In genomic region chr10:11638055-11638698, GRCh38 we compare ENCODE assay signal across 13 cellular contexts. TPM values are rescaled to one million over a fixed set of nuclear protein-coding genes. Genes with fewer than 3 reads are reported as not detected.
DNase-seq lines count a peak whose midpoint lies in the region; ATAC-seq and TF ChIP-seq lines count a peak whose summit lies in the region.
"Had no signal": no experiment of that assay in that cellular context is flagged by ENCODE, and none has a peak within 500 bp of the region (broad histone marks: within the 10 kb centered on the region; RNA-seq: fewer than 3 reads in every experiment).

No MANE protein-coding gene starts in this region.

- peak overlapping the region; percentile 56 for H3K4me3 ChIP-seq in OCI-LY3 (ENCODE audit: low read length)
- H3K4me3 ChIP-seq: breast epithelium, vagina had no signal

- no peaks in the 10 kb centered on the region for H3K36me3 Mint-ChIP-seq in osteocyte (ENCODE audit: unreplicated experiment)
- H3K36me3 Mint-ChIP-seq in activated naive CD8-positive, alpha-beta T cell treated with anti-CD3 and anti-CD28 coated beads for 36 hours: no peaks in the 10 kb centered on the region

- H3K9me3 ChIP-seq in OCI-LY3 (ENCODE audit: insufficient read depth, low read length): no peaks in the 10 kb centered on the region
- H3K9me3 ChIP-seq: breast epithelium, vagina had no signal

- no peak overlapping the region for H3K27ac Mint-ChIP-seq in osteocyte (ENCODE audit: unreplicated experiment)
- no peak overlapping the region for H3K27ac Mint-ChIP-seq in activated naive CD8-positive, alpha-beta T cell treated with anti-CD3 and anti-CD28 coated beads for 36 hours
- H3K27ac Mint-ChIP-seq: activated naive CD4-positive, alpha-beta T cell treated with anti-CD3 and anti-CD28 coated beads for 36 hours had no signal

- H3K4me3 Mint-ChIP-seq in osteocyte (ENCODE audit: unreplicated experiment): no peak overlapping the region
- no peak overlapping the region for H3K4me3 Mint-ChIP-seq in activated naive CD8-positive, alpha-beta T cell treated with anti-CD3 and anti-CD28 coated beads for 36 hours
- H3K4me3 Mint-ChIP-seq: activated naive CD4-positive, alpha-beta T cell treated with anti-CD3 and anti-CD28 coated beads for 36 hours had no signal

- H4K20me1 ChIP-seq in OCI-LY3 (ENCODE audit: insufficient read depth, low read length): no peaks in the 10 kb centered on the region

- H3K27me3 ChIP-seq in OCI-LY3 (ENCODE audit: low read depth, low read length): peaks cover 14% of the 10 kb centered on the region
- H3K27me3 ChIP-seq: breast epithelium, vagina had no signal

- TF ChIP-seq CTCF in GM10266 (IDR thresholded peaks at IDR 0.05; ENCODE audit: control insufficient read depth, insufficient read depth, low read depth, missing control alignments) (no peak), OCI-LY3 (IDR thresholded peaks at IDR 0.05; ENCODE audit: low read depth, low read length) (no peak), osteocyte (IDR thresholded peaks at IDR 0.05) (no peak)

- H3K27me3 Mint-ChIP-seq in osteocyte (ENCODE audit: unreplicated experiment): peaks cover 46% of the 10 kb centered on the region
- peaks cover 5% of the 10 kb centered on the region for H3K27me3 Mint-ChIP-seq in activated naive CD8-positive, alpha-beta T cell treated with anti-CD3 and anti-CD28 coated beads for 36 hours

- H3K36me3 ChIP-seq in OCI-LY3 (replicated peaks; ENCODE audit: low read depth, low read length): no peaks in the 10 kb centered on the region
- H3K36me3 ChIP-seq: breast epithelium, vagina had no signal

- H3K4me2 ChIP-seq in OCI-LY3 (ENCODE audit: low read length): peak overlapping the region; percentile 75

- H3K4me1 Mint-ChIP-seq in osteocyte (ENCODE audit: unreplicated experiment): no peaks in the 10 kb centered on the region
- peaks cover 2% of the 10 kb centered on the region for H3K4me1 Mint-ChIP-seq in activated naive CD8-positive, alpha-beta T cell treated with anti-CD3 and anti-CD28 coated beads for 36 hours

- H3K4me1 ChIP-seq in OCI-LY3 (ENCODE audit: low read length): peaks cover 17% of the 10 kb centered on the region
- H3K4me1 ChIP-seq: breast epithelium, vagina had no signal

- ATAC-seq in GM19328 (IDR thresholded peaks at IDR 0.05; ENCODE audit: unreplicated experiment): peak; percentile 94
- ATAC-seq in HG02870 (IDR thresholded peaks at IDR 0.05; ENCODE audit: unreplicated experiment): peak; percentile 55

- in situ Hi-C loops in ACHN (cut with HindIII; ENCODE audit: low pct_ligation_motif_present, low pct_unique_long_range_greater_than_20kb, low sequenced_read_pairs): no loop called here

- peak overlapping the region; percentile 45; the same call in 1 of the 2 replicates for H2AFZ ChIP-seq in OCI-LY3 (ENCODE audit: low read depth, low read length)

- DNase-seq in GM10266 (ENCODE audit: extremely low spot score): peak; percentile 51
- no peak for DNase-seq in ACHN
- no peak for DNase-seq in osteocyte (ENCODE audit: extremely low spot score, unreplicated experiment)
- DNase-seq in LoVo (ENCODE audit: low spot score): no peak
- no peak for DNase-seq in activated naive CD8-positive, alpha-beta T cell treated with anti-CD3 and anti-CD28 coated beads for 36 hours
- DNase-seq: activated naive CD4-positive, alpha-beta T cell treated with anti-CD3 and anti-CD28 coated beads for 36 hours; NCI-H1436; NCI-H774 had no signal

- H3K79me2 ChIP-seq in OCI-LY3 (ENCODE audit: low read length): no peaks in the 10 kb centered on the region

- no peak overlapping the region for H3K9ac ChIP-seq in OCI-LY3 (ENCODE audit: low read length)

- H3K9me3 Mint-ChIP-seq in osteocyte (ENCODE audit: unreplicated experiment): no peaks in the 10 kb centered on the region
- H3K9me3 Mint-ChIP-seq in activated naive CD8-positive, alpha-beta T cell treated with anti-CD3 and anti-CD28 coated beads for 36 hours: no peaks in the 10 kb centered on the region
- H3K9me3 Mint-ChIP-seq: activated naive CD4-positive, alpha-beta T cell treated with anti-CD3 and anti-CD28 coated beads for 36 hours had no signal

- H3K27ac ChIP-seq in OCI-LY3 (ENCODE audit: low read length): no peak overlapping the region
- H3K27ac ChIP-seq: breast epithelium, vagina had no signal

RNA-seq across cellular contexts. Expression of gene USP6NL, which starts 26.7 kb away (rescaled TPM):
- 13.8 and 17.0 TPM in 2 replicates for total RNA-seq in osteocyte
- 1 to 10 TPM; 5.5 to 5.6 TPM for total RNA-seq in activated naive CD8-positive, alpha-beta T cell treated with anti-CD3 and anti-CD28 coated beads for 36 hours
